15 cellular contexts compared by ENCODE assay signal in the genomic region with DNA sequence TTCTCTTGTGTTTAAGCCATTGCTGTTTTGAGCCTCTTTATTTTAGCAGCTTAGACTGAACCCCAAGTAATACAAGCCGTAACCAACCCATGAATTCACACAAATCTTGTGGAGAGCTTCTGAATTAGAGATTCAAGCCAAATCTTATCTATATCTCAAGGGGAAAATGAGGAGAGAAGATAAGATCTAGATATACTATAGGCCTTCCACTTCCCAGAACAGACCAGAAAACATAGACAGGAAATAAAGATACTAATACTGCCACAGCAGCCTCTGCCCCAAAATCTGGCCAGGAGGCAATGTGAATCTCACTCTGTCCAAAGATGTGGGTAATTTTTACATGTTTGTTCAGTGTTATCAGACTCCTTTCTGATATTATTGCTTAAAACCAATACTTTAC.
DNase-seq lines count a peak whose midpoint lies in the region; ATAC-seq and TF ChIP-seq lines count a peak whose summit lies in the region.
"Had no signal": no experiment of that assay in that cellular context is flagged by ENCODE, and none has a peak within 500 bp of the region (broad histone marks: within the 10 kb centered on the region; RNA-seq: fewer than 3 reads in every experiment).

No MANE protein-coding gene starts in this region.

- POLR2A ChIA-PET in activated CD8-positive, alpha-beta T cell treated with anti-CD3 and anti-CD28 coated beads, Interleukin-2, amount 10 ng/mL, durations not matched to agents 7 days and 5 days (lab: Charles Lee) = no interaction called here
- POLR2A ChIA-PET in activated CD8-positive, alpha-beta T cell treated with anti-CD3 and anti-CD28 coated beads for 36 hours (lab: Charles Lee) = interaction anchor here (0.6 kb wide), 1 partner anchor 36 kb away, joined by 3 read pairs; no protein-coding TSS in a partner anchor
- POLR2A ChIA-PET in naive thymus-derived CD4-positive, alpha-beta T cell (lab: Charles Lee) = interaction anchor here (0.6 to 0.9 kb wide), 2 partner anchors 9 to 11 kb away, joined by 3 to 4 read pairs; no protein-coding TSS in a partner anchor
- POLR2A ChIA-PET in A673 (lab: Charles Lee; ENCODE audit: low non-redundant PET) = no interaction called here

- ATAC-seq in activated CD8-positive, alpha-beta T cell treated with anti-CD3 and anti-CD28 coated beads, Interleukin-2, amount 10 ng/mL, durations not matched to agents 7 days and 5 days = no peak
- ATAC-seq in activated CD8-positive, alpha-beta T cell treated with anti-CD3 and anti-CD28 coated beads for 36 hours = no peak
- ATAC-seq in DND-41 (ENCODE audit: insufficient read depth, low read depth) (peak; percentile 71; the same call in 2 of the 3 replicates), T-helper 17 cell (no peak)
- no peak for ATAC-seq in naive thymus-derived CD4-positive, alpha-beta T cell

- H3K4me2 ChIP-seq in DND-41 (ENCODE audit: insufficient read depth, low read length) = no peak overlapping the region

- H3K36me3 Mint-ChIP-seq in activated CD8-positive, alpha-beta T cell treated with anti-CD3 and anti-CD28 coated beads, Interleukin-2, amount 10 ng/mL, durations not matched to agents 7 days and 5 days (ENCODE audit: low read depth) = peaks cover 27% of the 10 kb centered on the region
- peaks cover 4% of the 10 kb centered on the region for H3K36me3 Mint-ChIP-seq in activated CD8-positive, alpha-beta T cell treated with anti-CD3 and anti-CD28 coated beads for 36 hours (ENCODE audit: low read depth)
- no peaks in the 10 kb centered on the region for H3K36me3 Mint-ChIP-seq in T-helper 17 cell (ENCODE audit: low read depth)
- H3K36me3 Mint-ChIP-seq in naive thymus-derived CD4-positive, alpha-beta T cell = peaks cover 4 to 30% (median 11%) of the 10 kb centered on the region in 5 donors

- no peak overlapping the region for H3K9ac ChIP-seq in DND-41 (ENCODE audit: low read depth, low read length)
- H3K9ac ChIP-seq: GM23248 had no signal

- no TSS peak for BruUV-seq in A673 (replicated peaks; lab: Mats Ljungman, UMichigan)

- CTCF ChIA-PET in activated CD8-positive, alpha-beta T cell treated with anti-CD3 and anti-CD28 coated beads, Interleukin-2, amount 10 ng/mL, durations not matched to agents 7 days and 5 days (lab: Charles Lee) = interaction anchor here (0.8 to 1.1 kb wide), 2 partner anchors 12 to 218 kb away, joined by 3 read pairs; no protein-coding TSS in a partner anchor
- CTCF ChIA-PET in activated CD8-positive, alpha-beta T cell treated with anti-CD3 and anti-CD28 coated beads for 36 hours (lab: Charles Lee) = no interaction called here
- CTCF ChIA-PET in naive thymus-derived CD4-positive, alpha-beta T cell (lab: Charles Lee) = interaction anchor here (0.8 to 1.3 kb wide), 2 partner anchors 14 to 92 kb away, joined by 3 read pairs; no protein-coding TSS in a partner anchor
- CTCF ChIA-PET in A673 (lab: Charles Lee) = interaction anchor here (0.6 kb wide), 1 partner anchor 10 kb away, joined by 6 read pairs; no protein-coding TSS in a partner anchor

- no peaks in the 10 kb centered on the region for H4K20me1 ChIP-seq in DND-41 (ENCODE audit: insufficient read depth, low read length)

- H3K4me1 Mint-ChIP-seq in activated CD8-positive, alpha-beta T cell treated with anti-CD3 and anti-CD28 coated beads, Interleukin-2, amount 10 ng/mL, durations not matched to agents 7 days and 5 days (ENCODE audit: low read depth) = peaks cover 29% of the 10 kb centered on the region
- H3K4me1 Mint-ChIP-seq in activated CD8-positive, alpha-beta T cell treated with anti-CD3 and anti-CD28 coated beads for 36 hours (ENCODE audit: low read depth) = peaks cover 30% of the 10 kb centered on the region
- peaks cover 22% of the 10 kb centered on the region for H3K4me1 Mint-ChIP-seq in T-helper 17 cell
- peaks cover 15 to 37% (median 31%) of the 10 kb centered on the region in 7 donors for H3K4me1 Mint-ChIP-seq in naive thymus-derived CD4-positive, alpha-beta T cell

- no peaks in the 10 kb centered on the region for H3K27me3 Mint-ChIP-seq in activated CD8-positive, alpha-beta T cell treated with anti-CD3 and anti-CD28 coated beads, Interleukin-2, amount 10 ng/mL, durations not matched to agents 7 days and 5 days (ENCODE audit: low read depth)
- no peaks in the 10 kb centered on the region for H3K27me3 Mint-ChIP-seq in activated CD8-positive, alpha-beta T cell treated with anti-CD3 and anti-CD28 coated beads for 36 hours
- no peaks in the 10 kb centered on the region for H3K27me3 Mint-ChIP-seq in T-helper 17 cell
- peaks cover 0 to 17% (median 0%) of the 10 kb centered on the region in 5 donors for H3K27me3 Mint-ChIP-seq in naive thymus-derived CD4-positive, alpha-beta T cell
- H3K27me3 Mint-ChIP-seq: CD8-positive, alpha-beta memory T cell had no signal

- TF ChIP-seq CTCF in activated CD8-positive, alpha-beta T cell treated with anti-CD3 and anti-CD28 coated beads for 36 hours (IDR thresholded peaks at IDR 0.05) = no peak
- no peak for TF ChIP-seq CTCF in DND-41 (IDR thresholded peaks at IDR 0.05; ENCODE audit: borderline replicate concordance, extremely low read depth, low read length, poor library complexity, severe bottlenecking)
- no peak for TF ChIP-seq CTCF in A673 (conservative IDR thresholded peaks at IDR 0.05; ENCODE audit: low read depth, low read length)

- H3K9me3 ChIP-seq in DND-41 (ENCODE audit: insufficient read depth, low read length, severe bottlenecking) (peaks cover 17% of the 10 kb centered on the region), T-helper 17 cell (ENCODE audit: control insufficient read depth, low read length, poor library complexity, severe bottlenecking) (no peaks in the 10 kb centered on the region), A673 (ENCODE audit: low read depth, low read length, poor library complexity, severe bottlenecking) (peaks cover 4% of the 10 kb centered on the region)
- no peaks in the 10 kb centered on the region for H3K9me3 ChIP-seq in naive thymus-derived CD4-positive, alpha-beta T cell (ENCODE audit: control insufficient read depth in 2 of 3, low read length in 3 of 3)
- H3K9me3 ChIP-seq: BE2C had no signal

- H3K9me3 Mint-ChIP-seq in activated CD8-positive, alpha-beta T cell treated with anti-CD3 and anti-CD28 coated beads, Interleukin-2, amount 10 ng/mL, durations not matched to agents 7 days and 5 days (ENCODE audit: insufficient read depth) = peaks cover 33% of the 10 kb centered on the region
- H3K9me3 Mint-ChIP-seq in activated CD8-positive, alpha-beta T cell treated with anti-CD3 and anti-CD28 coated beads for 36 hours = peaks cover 18% of the 10 kb centered on the region
- peaks cover 3 to 26% (median 15%) of the 10 kb centered on the region in 11 donors for H3K9me3 Mint-ChIP-seq in naive thymus-derived CD4-positive, alpha-beta T cell

- H3K27ac ChIP-seq in DND-41 (ENCODE audit: low read length) = peak overlapping the region; percentile 1
- H3K27ac ChIP-seq in naive thymus-derived CD4-positive, alpha-beta T cell (ENCODE audit: low read depth, low read length) = no peak overlapping the region
- H3K27ac ChIP-seq in substantia nigra (ENCODE audit: low read depth, low read length, poor library complexity, severe bottlenecking) = no peak overlapping the region
- H3K27ac ChIP-seq in A673 (ENCODE audit: low read depth, low read length, poor library complexity, severe bottlenecking) = no peak overlapping the region
- H3K27ac ChIP-seq: C4-2B, GM23248 had no signal

- intact Hi-C loops in activated CD8-positive, alpha-beta T cell treated with anti-CD3 and anti-CD28 coated beads for 36 hours (cut with micrococcal nuclease) = no loop called here
- intact Hi-C loops in naive thymus-derived CD4-positive, alpha-beta T cell (cut with micrococcal nuclease) = loop anchor here in 1 of 2 donors (2.0 kb wide), 1 partner anchor 18 kb away; no protein-coding TSS in a partner anchor
- intact Hi-C loops in A673 (cut with micrococcal nuclease; ENCODE audit: unreplicated experiment) = no loop called here

- peak overlapping the region; percentile 13 for H3K27ac Mint-ChIP-seq in activated CD8-positive, alpha-beta T cell treated with anti-CD3 and anti-CD28 coated beads, Interleukin-2, amount 10 ng/mL, durations not matched to agents 7 days and 5 days
- no peak overlapping the region for H3K27ac Mint-ChIP-seq in activated CD8-positive, alpha-beta T cell treated with anti-CD3 and anti-CD28 coated beads for 36 hours
- peak overlapping the region; percentile 53 for H3K27ac Mint-ChIP-seq in T-helper 17 cell
- H3K27ac Mint-ChIP-seq in naive thymus-derived CD4-positive, alpha-beta T cell = peak overlapping the region in 5 of 9 donors; percentile 20 to 76 (median 42)

- no peak for DNase-seq in activated CD8-positive, alpha-beta T cell treated with anti-CD3 and anti-CD28 coated beads, Interleukin-2, amount 10 ng/mL, durations not matched to agents 7 days and 5 days
- DNase-seq in activated CD8-positive, alpha-beta T cell treated with anti-CD3 and anti-CD28 coated beads for 36 hours = no peak
- DNase-seq in DND-41 = peak; percentile 25
- DNase-seq in T-helper 17 cell = no peak
- no peak for DNase-seq in naive thymus-derived CD4-positive, alpha-beta T cell
- no peak for DNase-seq in substantia nigra (lab: John Stamatoyannopoulos, UW)
- DNase-seq in A673 (ENCODE audit: low spot score) = no peak
- DNase-seq: BE2C; Caco-2; CD8-positive, alpha-beta memory T cell; GF-D8; GM23248; H7; IMR-90 had no signal

- H3K79me2 ChIP-seq in DND-41 (ENCODE audit: insufficient read depth, low read length) = no peaks in the 10 kb centered on the region

- H3K36me3 ChIP-seq in DND-41 (ENCODE audit: insufficient read depth, low read length) (no peaks in the 10 kb centered on the region), A673 (ENCODE audit: insufficient read depth, low read length, poor library complexity, severe bottlenecking) (no peaks in the 10 kb centered on the region)
- no peaks in the 10 kb centered on the region for H3K36me3 ChIP-seq in naive thymus-derived CD4-positive, alpha-beta T cell (ENCODE audit: control insufficient read depth in 2 of 3, insufficient read depth in 3 of 3, low read length in 3 of 3)
- H3K36me3 ChIP-seq: BE2C had no signal

- H3K4me1 ChIP-seq in DND-41 (ENCODE audit: insufficient read depth, low read length) (peaks cover 41% of the 10 kb centered on the region), A673 (ENCODE audit: insufficient read depth, low read length, poor library complexity, severe bottlenecking) (no peaks in the 10 kb centered on the region)
- peaks cover 0 to 19% of the 10 kb centered on the region in 2 donors for H3K4me1 ChIP-seq in naive thymus-derived CD4-positive, alpha-beta T cell (ENCODE audit: control insufficient read depth in 2 of 2, insufficient read depth in 2 of 2, low read length in 2 of 2)
- H3K4me1 ChIP-seq: BE2C, Caco-2 had no signal

- H3K4me3 ChIP-seq in DND-41 (ENCODE audit: low read depth in 1 of 2, low read length in 2 of 2) = no peak overlapping the region
- H3K4me3 ChIP-seq in naive thymus-derived CD4-positive, alpha-beta T cell (ENCODE audit: low read length) = no peak overlapping the region
- no peak overlapping the region for H3K4me3 ChIP-seq in A673 (ENCODE audit: low read depth, low read length, poor library complexity, severe bottlenecking)
- H3K4me3 ChIP-seq: GM23248 had no signal

- H3K4me3 Mint-ChIP-seq in activated CD8-positive, alpha-beta T cell treated with anti-CD3 and anti-CD28 coated beads, Interleukin-2, amount 10 ng/mL, durations not matched to agents 7 days and 5 days = no peak overlapping the region
- H3K4me3 Mint-ChIP-seq in activated CD8-positive, alpha-beta T cell treated with anti-CD3 and anti-CD28 coated beads for 36 hours = no peak overlapping the region
- H3K4me3 Mint-ChIP-seq in T-helper 17 cell = peak overlapping the region; percentile 58
- H3K4me3 Mint-ChIP-seq in naive thymus-derived CD4-positive, alpha-beta T cell = peak overlapping the region in 2 of 10 donors; percentile 18 to 51
- H3K4me3 Mint-ChIP-seq: CD8-positive, alpha-beta memory T cell had no signal

- no peaks in the 10 kb centered on the region for H3K27me3 ChIP-seq in DND-41 (ENCODE audit: insufficient read depth, low read length, poor library complexity)
- no peaks in the 10 kb centered on the region for H3K27me3 ChIP-seq in naive thymus-derived CD4-positive, alpha-beta T cell (ENCODE audit: control insufficient read depth in 2 of 2, insufficient read depth in 2 of 2, low read length in 2 of 2)
- H3K27me3 ChIP-seq in A673 (replicated peaks; ENCODE audit: insufficient read depth, low read depth, low read length, poor library complexity) = no peaks in the 10 kb centered on the region
- H3K27me3 ChIP-seq: BE2C had no signal

- peak overlapping the region; percentile 9; the same call in 1 of the 2 replicates for H2AFZ ChIP-seq in DND-41 (ENCODE audit: low read depth, low read length)
- H2AFZ ChIP-seq: GM23248 had no signal

Comparison
In these comparisons a context has a peak if more than half of its experiments do, and no peak if none do; other contexts are left out.
1. POLR2A ChIA-PET loops: an anchor here in activated CD8-positive, alpha-beta T cell treated with anti-CD3 and anti-CD28 coated beads for 36 hours (0.6 kb wide) and naive thymus-derived CD4-positive, alpha-beta T cell (0.6 to 0.9 kb wide); none called in activated CD8-positive, alpha-beta T cell treated with anti-CD3 and anti-CD28 coated beads, Interleukin-2, amount 10 ng/mL, durations not matched to agents 7 days and 5 days and A673.